20 cellular contexts compared by ENCODE assay signal in genomic region chr13:110556224-110556606, GRCh38. TPM values are rescaled to one million over a fixed set of nuclear protein-coding genes. Genes with fewer than 3 reads are reported as not detected.
DNase-seq lines count a peak whose midpoint lies in the region; ATAC-seq and TF ChIP-seq lines count a peak whose summit lies in the region.
"Had no signal": no experiment of that assay in that cellular context is flagged by ENCODE, and none has a peak within 500 bp of the region (broad histone marks: within the 10 kb centered on the region; RNA-seq: fewer than 3 reads in every experiment).

No MANE protein-coding gene starts in this region.

- H3K9me2 ChIP-seq in hepatocyte (replicated peaks; ENCODE audit: insufficient read depth): no peaks in the 10 kb centered on the region
- H3K9me2 ChIP-seq: SK-N-SH had no signal

- H3K4me2 ChIP-seq in OCI-LY3 (ENCODE audit: low read length) (no peak overlapping the region), hepatocyte (peak overlapping the region; percentile 70)
- H3K4me2 ChIP-seq: SK-N-SH had no signal

- peaks cover 0 to 5% (median 0%) of the 10 kb centered on the region in 9 donors for H3K9me3 Mint-ChIP-seq in naive thymus-derived CD8-positive, alpha-beta T cell
- H3K9me3 Mint-ChIP-seq: activated CD4-positive, alpha-beta memory T cell treated with anti-CD3 and anti-CD28 coated beads, Interleukin-2, amount 10 ng/mL, durations not matched to agents 7 days and 5 days; activated naive CD4-positive, alpha-beta T cell treated with anti-CD3 and anti-CD28 coated beads for 36 hours; activated T-cell treated with anti-CD3 and anti-CD28 coated beads, Interleukin-2, amount 50 U/mL, for 24 hours had no signal

- H4K20me1 ChIP-seq in OCI-LY3 (ENCODE audit: insufficient read depth, low read length) (no peaks in the 10 kb centered on the region), hepatocyte (ENCODE audit: insufficient read depth, poor library complexity, severe bottlenecking) (no peaks in the 10 kb centered on the region)

- H3K4me3 ChIP-seq in OCI-LY3 (ENCODE audit: low read length): no peak overlapping the region
- H3K4me3 ChIP-seq in hepatocyte: no peak overlapping the region
- no peak overlapping the region for H3K4me3 ChIP-seq in neutrophil (ENCODE audit: low read depth in 1 of 2, low read length in 1 of 2)
- H3K4me3 ChIP-seq: GM23248, MG63 had no signal

- H3K36me3 ChIP-seq in OCI-LY3 (replicated peaks; ENCODE audit: low read depth, low read length) (no peaks in the 10 kb centered on the region), hepatocyte (replicated peaks; ENCODE audit: insufficient read depth, low read depth) (no peaks in the 10 kb centered on the region), neutrophil (no peaks in the 10 kb centered on the region)
- H3K36me3 ChIP-seq: MG63 had no signal

- H3K9ac ChIP-seq in OCI-LY3 (ENCODE audit: low read length): no peak overlapping the region
- H3K9ac ChIP-seq: GM23248, SK-N-SH had no signal

- H3K4me1 Mint-ChIP-seq in naive thymus-derived CD8-positive, alpha-beta T cell: peaks cover 19 to 30% (median 20%) of the 10 kb centered on the region in 4 donors

- no peak for TF ChIP-seq CTCF in OCI-LY3 (IDR thresholded peaks at IDR 0.05; ENCODE audit: low read depth, low read length)
- TF ChIP-seq CTCF in hepatocyte (IDR thresholded peaks at IDR 0.05; ENCODE audit: poor library complexity): no peak
- no peak for TF ChIP-seq CTCF in neutrophil (IDR thresholded peaks at IDR 0.05)

- DNase-seq in hepatocyte (ENCODE audit: low spot score) (no peak), RPMI8226 (no peak), NCI-H1092 (lab: John Stamatoyannopoulos, UW) (no peak)
- DNase-seq in naive thymus-derived CD8-positive, alpha-beta T cell: no peak
- DNase-seq: activated CD4-positive, alpha-beta memory T cell treated with anti-CD3 and anti-CD28 coated beads, Interleukin-2, amount 10 ng/mL, durations not matched to agents 7 days and 5 days; activated CD4-positive, CD25-positive, alpha-beta regulatory T cell; activated naive CD4-positive, alpha-beta T cell treated with anti-CD3 and anti-CD28 coated beads for 36 hours; activated T-cell treated with anti-CD3 and anti-CD28 coated beads, Interleukin-2, amount 50 U/mL, for 24 hours; anterior cingulate cortex; effector memory CD4-positive, alpha-beta T cell; GM23248; head of caudate nucleus; MG63; NCI-H2171 treated with DMSO at 0.1 percent for 48 hours; SK-N-SH; stimulated activated CD4-positive, alpha-beta T cell treated with anti-CD3 and anti-CD28 coated beads, Interleukin-12 subunit alpha, Interleukin-12 subunit beta, amount 100 ng/mL, for 4 hours had no signal

- H3K27ac Mint-ChIP-seq in naive thymus-derived CD8-positive, alpha-beta T cell: peak overlapping the region in 1 of 10 donors; percentile 75
- H3K27ac Mint-ChIP-seq: activated CD4-positive, alpha-beta memory T cell treated with anti-CD3 and anti-CD28 coated beads, Interleukin-2, amount 10 ng/mL, durations not matched to agents 7 days and 5 days; activated naive CD4-positive, alpha-beta T cell treated with anti-CD3 and anti-CD28 coated beads for 36 hours; activated T-cell treated with anti-CD3 and anti-CD28 coated beads, Interleukin-2, amount 50 U/mL, for 24 hours; nephron had no signal

- H3K27me3 ChIP-seq in OCI-LY3 (ENCODE audit: low read depth, low read length) (peaks cover 21% of the 10 kb centered on the region), hepatocyte (no peaks in the 10 kb centered on the region), neutrophil (peaks cover 16% of the 10 kb centered on the region)

- H3K4me1 ChIP-seq in OCI-LY3 (ENCODE audit: low read length) (peaks cover 8% of the 10 kb centered on the region), hepatocyte (ENCODE audit: insufficient read depth) (peaks cover 32% of the 10 kb centered on the region), neutrophil (ENCODE audit: control insufficient read depth in 1 of 2, insufficient read depth in 1 of 2, low read depth in 1 of 2, low read length in 1 of 2) (peaks cover 25 to 48% of the 10 kb centered on the region in 2 experiments)

- 64% methylated on average over 1 of the region's 1 CpG for WGBS in hepatocyte (ENCODE audit: low lambda C conversion rate, missing lambda C conversion rate)

- peaks cover 0 to 7% (median 5%) of the 10 kb centered on the region in 3 donors for H3K36me3 Mint-ChIP-seq in naive thymus-derived CD8-positive, alpha-beta T cell

- H3K4me3 Mint-ChIP-seq in naive thymus-derived CD8-positive, alpha-beta T cell: no peak overlapping the region
- H3K4me3 Mint-ChIP-seq: activated CD4-positive, alpha-beta memory T cell treated with anti-CD3 and anti-CD28 coated beads, Interleukin-2, amount 10 ng/mL, durations not matched to agents 7 days and 5 days; activated naive CD4-positive, alpha-beta T cell treated with anti-CD3 and anti-CD28 coated beads for 36 hours; activated T-cell treated with anti-CD3 and anti-CD28 coated beads, Interleukin-2, amount 50 U/mL, for 24 hours had no signal

- no peak overlapping the region for H3K27ac ChIP-seq in OCI-LY3 (ENCODE audit: low read length)
- H3K27ac ChIP-seq in hepatocyte: peak overlapping the region; percentile 94
- H3K27ac ChIP-seq in neutrophil: peak overlapping the region; percentile 81
- H3K27ac ChIP-seq: GM23248 had no signal

- H2AFZ ChIP-seq in OCI-LY3 (ENCODE audit: low read depth, low read length) (0 out of 2 replicates have a peak overlapping the region, but pooled peaks have one; percentile 27), hepatocyte (no peak overlapping the region)
- H2AFZ ChIP-seq: GM23248 had no signal

- no peaks in the 10 kb centered on the region for H3K79me2 ChIP-seq in OCI-LY3 (ENCODE audit: low read length)
- peaks cover 85% of the 10 kb centered on the region for H3K79me2 ChIP-seq in hepatocyte

- H3K27me3 Mint-ChIP-seq in naive thymus-derived CD8-positive, alpha-beta T cell: no peaks in the 10 kb centered on the region

- POLR2A ChIA-PET in naive thymus-derived CD8-positive, alpha-beta T cell (lab: Charles Lee): interaction anchor here (1.1 kb wide), 1 partner anchor 16 kb away, joined by 3 read pairs; no protein-coding TSS in a partner anchor

- no peak for ATAC-seq in naive thymus-derived CD8-positive, alpha-beta T cell
- ATAC-seq in HG03280 (IDR thresholded peaks at IDR 0.05; ENCODE audit: unreplicated experiment): no peak

- no peaks in the 10 kb centered on the region for H3K9me3 ChIP-seq in OCI-LY3 (ENCODE audit: insufficient read depth, low read length)
- H3K9me3 ChIP-seq in hepatocyte (ENCODE audit: low read depth): no peaks in the 10 kb centered on the region
- H3K9me3 ChIP-seq in neutrophil: no peaks in the 10 kb centered on the region
- H3K9me3 ChIP-seq: MG63, SK-N-SH had no signal

RNA-seq across cellular contexts. Expression of gene RAB20, which starts 5.3 kb away (rescaled TPM):
- total RNA-seq in hepatocyte: 34.8 and 37.4 TPM in 2 replicates
- polyA plus RNA-seq in hepatocyte: 19.6 and 28.3 TPM in 2 replicates
- total RNA-seq in naive thymus-derived CD8-positive, alpha-beta T cell: 1 to 10 TPM; 2.2 to 2.9 TPM
- polyA plus RNA-seq in naive thymus-derived CD8-positive, alpha-beta T cell: 1 to 10 TPM; 2.4 to 4.5 (median 3.3) TPM

RNA-seq across cellular contexts. Expression of gene NAXD, which starts 59.1 kb away (rescaled TPM):
- total RNA-seq in hepatocyte: 29.9 and 30.9 TPM in 2 replicates
- polyA plus RNA-seq in hepatocyte: 34.5 and 37.6 TPM in 2 replicates
- 10 to 100 TPM; 34.3 to 38.1 TPM for total RNA-seq in naive thymus-derived CD8-positive, alpha-beta T cell
- polyA plus RNA-seq in naive thymus-derived CD8-positive, alpha-beta T cell: 10 to 100 TPM; 10.4 to 26.9 (median 18.1) TPM
